ENCODE assay signal across 7 cellular contexts in the genomic region with DNA sequence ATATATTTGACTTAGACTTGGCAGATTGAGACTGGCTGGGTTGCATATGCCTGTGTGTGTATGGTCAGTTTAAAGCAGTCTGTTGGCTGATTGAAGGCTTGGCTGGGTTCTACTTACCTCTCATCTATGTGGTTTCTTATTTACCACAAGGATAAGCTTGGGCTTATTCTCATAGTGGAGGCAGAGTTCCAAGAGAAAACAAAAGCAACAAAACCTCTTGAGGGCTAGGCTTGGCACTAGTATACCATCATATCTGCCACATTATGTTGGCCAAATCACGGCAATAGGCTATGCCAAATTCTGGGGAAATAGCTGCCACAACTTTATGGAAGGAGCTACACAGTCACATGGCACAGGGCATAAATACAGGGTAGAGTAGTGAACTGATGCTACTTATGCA.
"Had no signal": no experiment of that assay in that cellular context is flagged by ENCODE, and none has a peak within 500 bp of the region (broad histone marks: within the 10 kb centered on the region; RNA-seq: fewer than 3 reads in every experiment).

No MANE protein-coding gene starts in this region.

- DNase-seq: GM23248, GOT3, H9, HCEC 1CT, IMR-90, KG1 had no signal

- ATAC-seq: K562 had no signal
